Comparison of ENCODE assay signal across 8 cellular contexts in the genomic region with DNA sequence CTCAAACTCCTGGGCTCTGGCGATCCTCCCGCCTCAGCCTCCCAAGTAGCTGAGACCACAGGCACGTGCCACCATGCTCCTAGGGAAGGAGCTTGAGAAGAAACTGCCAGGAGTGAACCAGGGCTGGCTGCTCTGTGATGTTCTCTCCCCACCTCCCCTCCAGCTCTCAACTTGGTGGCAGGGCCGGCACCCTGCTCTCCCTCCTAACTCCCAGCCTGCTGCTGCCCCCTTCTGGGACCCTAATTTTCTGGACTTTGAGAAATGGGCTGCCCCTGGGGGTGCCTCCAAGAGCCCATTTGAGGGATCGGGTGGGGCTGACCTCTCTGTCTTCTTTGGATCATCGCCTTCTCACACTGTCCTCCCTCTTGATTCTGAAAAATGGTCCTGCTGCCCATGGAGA. TPM values are rescaled to one million over a fixed set of nuclear protein-coding genes. Genes with fewer than 3 reads are reported as not detected.
A peak's percentile ranks its signal among the peaks of the same experiment; 100 is the strongest.
DNase-seq lines count a peak whose midpoint lies in the region; ATAC-seq and TF ChIP-seq lines count a peak whose summit lies in the region.

No MANE protein-coding gene starts in this region.

- ATAC-seq in lower lobe of right lung (no peak), GM18868 (IDR thresholded peaks at IDR 0.05; ENCODE audit: unreplicated experiment) (no peak), GM21717 (IDR thresholded peaks at IDR 0.05; ENCODE audit: unreplicated experiment) (no peak)

- H3K4me3 ChIP-seq in lower lobe of right lung = no peak overlapping the region

- H3K36me3 ChIP-seq in lower lobe of right lung = peaks cover 34% of the 10 kb centered on the region

- peak overlapping the region; percentile 31 for H3K27ac ChIP-seq in lower lobe of right lung

- peaks cover 74% of the 10 kb centered on the region for H3K4me1 ChIP-seq in lower lobe of right lung

- peak; percentile 85 for DNase-seq in D341Med (ENCODE audit: low spot score)
- DNase-seq in NCI-H1694 (lab: John Stamatoyannopoulos, UW) = peak; percentile 17
- peak; percentile 24 for DNase-seq in activated T-helper 9 cell treated with anti-CD3 and anti-CD28 coated beads, Interleukin-2, amount 50 U/mL, for 16 hours (ENCODE audit: low read depth)
- no peak for DNase-seq in lower lobe of right lung
- no peak for DNase-seq in cerebellum (ENCODE audit: low spot score)
- no peak for DNase-seq in NCI-H146 treated with DMSO at 0.1 percent for 48 hours (lab: John Stamatoyannopoulos, UW; ENCODE audit: unreplicated experiment)

- H3K9me3 ChIP-seq in lower lobe of right lung = no peaks in the 10 kb centered on the region

- TF ChIP-seq CTCF in lower lobe of right lung (IDR thresholded peaks at IDR 0.05) = no peak

- H3K27me3 ChIP-seq in lower lobe of right lung (ENCODE audit: low read depth) = no peaks in the 10 kb centered on the region

- intact Hi-C loops in lower lobe of right lung (cut with DNase I) = no loop called here

RNA-seq across cellular contexts. Expression of a gene that starts 14.9 kb away (rescaled TPM):
- total RNA-seq in lower lobe of right lung (278 TPM), cerebellum (47.9 TPM)

RNA-seq across cellular contexts. Expression of a gene that starts 19.9 kb away (rescaled TPM):
- total RNA-seq in lower lobe of right lung (269 TPM), cerebellum (6.5 TPM)

RNA-seq across cellular contexts. Expression of a gene that starts 55.5 kb away (rescaled TPM):
- total RNA-seq in lower lobe of right lung (107 TPM), cerebellum (210 TPM)

Comparison
In these comparisons a context has a peak if more than half of its experiments do, and no peak if none do; other contexts are left out.
1. DNase-seq: peak in D341Med (single experiment), NCI-H1694 (single experiment) and activated T-helper 9 cell treated with anti-CD3 and anti-CD28 coated beads, Interleukin-2, amount 50 U/mL, for 16 hours (single experiment); none in lower lobe of right lung (single experiment), cerebellum (single experiment) and NCI-H146 treated with DMSO at 0.1 percent for 48 hours (single experiment).
2. RNA of a gene that starts 19.9 kb away (total RNA-seq): 269 TPM in lower lobe of right lung (single experiment); 6.5 TPM in cerebellum (single experiment); every median in the first group is over 10 times any median in the second.